In the genomic region with DNA sequence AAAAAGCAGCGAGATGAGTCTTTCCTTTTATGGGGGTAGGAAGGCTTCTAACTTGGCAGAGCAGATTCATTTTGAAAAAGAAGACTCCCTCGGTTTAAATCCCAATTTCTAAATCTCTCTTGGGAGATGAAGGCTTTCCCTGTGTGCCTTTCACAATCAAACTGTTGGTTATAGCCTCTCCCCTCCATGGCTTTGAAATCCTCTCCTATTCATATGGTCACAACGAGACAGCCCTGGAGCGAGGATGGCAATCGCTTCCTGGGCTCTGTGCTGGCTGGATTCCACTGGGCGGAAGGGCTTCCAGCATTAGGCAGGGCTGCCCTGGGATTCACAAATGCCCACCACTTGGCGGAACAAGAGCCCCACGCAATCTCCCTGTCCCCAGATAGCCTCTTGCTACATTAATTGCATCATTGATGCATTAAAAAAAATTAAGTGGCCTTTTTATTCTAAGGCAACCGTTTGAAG, we compare ENCODE assay signal across 10 cellular contexts. TPM values are rescaled to one million over a fixed set of nuclear protein-coding genes. Genes with fewer than 3 reads are reported as not detected.
DNase-seq lines count a peak whose midpoint lies in the region; ATAC-seq and TF ChIP-seq lines count a peak whose summit lies in the region.
"Had no signal": no experiment of that assay in that cellular context is flagged by ENCODE, and none has a peak within 500 bp of the region (broad histone marks: within the 10 kb centered on the region; RNA-seq: fewer than 3 reads in every experiment).

No MANE protein-coding gene starts in this region.

- no peak overlapping the region for H3K4me3 Mint-ChIP-seq in activated CD4-positive, alpha-beta T cell treated with anti-CD3 and anti-CD28 coated beads, Interleukin-2, amount 10 ng/mL, durations not matched to agents 24 days and 14 days
- H3K4me3 Mint-ChIP-seq: activated naive CD4-positive, alpha-beta T cell treated with anti-CD3 and anti-CD28 coated beads for 36 hours had no signal

- 0 to 16% methylated on average over 9 of the region's 9 CpGs for WGBS in esophagus squamous epithelium, 2 donors

- TF ChIP-seq POLR2A in esophagus squamous epithelium (IDR thresholded peaks at IDR 0.05) (peak in 1 of 4 donors; percentile 28), vagina (IDR thresholded peaks at IDR 0.05) (no peak)

- H3K27me3 ChIP-seq in RWPE2 (ENCODE audit: insufficient read depth, poor library complexity, severe bottlenecking) (no peaks in the 10 kb centered on the region), esophagus squamous epithelium (no peaks in the 10 kb centered on the region), muscle layer of duodenum (ENCODE audit: low read depth, low read length) (no peaks in the 10 kb centered on the region), vagina (no peaks in the 10 kb centered on the region)

- peaks cover 63% of the 10 kb centered on the region for H3K27me3 Mint-ChIP-seq in activated CD4-positive, alpha-beta T cell treated with anti-CD3 and anti-CD28 coated beads, Interleukin-2, amount 10 ng/mL, durations not matched to agents 24 days and 14 days

- TF ChIP-seq CTCF in RWPE2 (IDR thresholded peaks at IDR 0.05; ENCODE audit: poor library complexity, severe bottlenecking) (peak; percentile 18), esophagus squamous epithelium (IDR thresholded peaks at IDR 0.05) (no peak), vagina (IDR thresholded peaks at IDR 0.05) (no peak)

- no peaks in the 10 kb centered on the region for H3K36me3 Mint-ChIP-seq in activated CD4-positive, alpha-beta T cell treated with anti-CD3 and anti-CD28 coated beads, Interleukin-2, amount 10 ng/mL, durations not matched to agents 24 days and 14 days (ENCODE audit: low read depth)

- peak overlapping the region; percentile 87 for H3K27ac ChIP-seq in RWPE2 (ENCODE audit: poor library complexity, severe bottlenecking)
- peak overlapping the region; percentile 87 to 94 (median 90) for H3K27ac ChIP-seq in esophagus squamous epithelium
- H3K27ac ChIP-seq in muscle layer of duodenum (ENCODE audit: low read length), result peak overlapping the region; percentile 72
- H3K27ac ChIP-seq in vagina, result peak overlapping the region; percentile 68

- H3K4me3 ChIP-seq in RWPE2 (ENCODE audit: severe bottlenecking) (peak overlapping the region; percentile 44), esophagus squamous epithelium (peak overlapping the region; percentile 47 to 73 (median 62)), muscle layer of duodenum (ENCODE audit: low read depth in 1 of 2, low read length in 2 of 2) (peak overlapping the region; percentile 68 to 72), vagina (peak overlapping the region; percentile 45 to 46)
- H3K4me3 ChIP-seq: GM12878 had no signal

- no peaks in the 10 kb centered on the region for H3K9me3 Mint-ChIP-seq in activated CD4-positive, alpha-beta T cell treated with anti-CD3 and anti-CD28 coated beads, Interleukin-2, amount 10 ng/mL, durations not matched to agents 24 days and 14 days
- H3K9me3 Mint-ChIP-seq: activated naive CD4-positive, alpha-beta T cell treated with anti-CD3 and anti-CD28 coated beads for 36 hours had no signal

- DNase-seq in RWPE2 (ENCODE audit: low spot score) (no peak), esophagus squamous epithelium (lab: John Stamatoyannopoulos, UW) (no peak), vagina (ENCODE audit: extremely low spot score in 2 of 2) (no peak)
- no peak for DNase-seq in activated CD4-positive, alpha-beta T cell treated with anti-CD3 and anti-CD28 coated beads, Interleukin-2, amount 10 ng/mL, durations not matched to agents 24 days and 14 days
- DNase-seq in stimulated activated CD4-positive, alpha-beta T cell treated with anti-CD3 and anti-CD28 coated beads, Interleukin-4, amount 100 ng/mL, for 24 hours, result no peak
- DNase-seq: activated naive CD4-positive, alpha-beta T cell treated with anti-CD3 and anti-CD28 coated beads for 36 hours; NCI-H1436 had no signal

- ATAC-seq in RWPE2 (ENCODE audit: low read depth), result peak; percentile 40
- ATAC-seq in GM21723 (IDR thresholded peaks at IDR 0.05; ENCODE audit: unreplicated experiment), result no peak

- H3K4me1 Mint-ChIP-seq in activated CD4-positive, alpha-beta T cell treated with anti-CD3 and anti-CD28 coated beads, Interleukin-2, amount 10 ng/mL, durations not matched to agents 24 days and 14 days, result no peaks in the 10 kb centered on the region

- H3K27ac Mint-ChIP-seq in activated CD4-positive, alpha-beta T cell treated with anti-CD3 and anti-CD28 coated beads, Interleukin-2, amount 10 ng/mL, durations not matched to agents 24 days and 14 days, result no peak overlapping the region
- H3K27ac Mint-ChIP-seq: activated naive CD4-positive, alpha-beta T cell treated with anti-CD3 and anti-CD28 coated beads for 36 hours had no signal

- H3K4me1 ChIP-seq in RWPE2 (ENCODE audit: insufficient read depth, poor library complexity, severe bottlenecking) (peaks cover 34% of the 10 kb centered on the region), esophagus squamous epithelium (peaks cover 17 to 90% (median 17%) of the 10 kb centered on the region in 3 donors), muscle layer of duodenum (ENCODE audit: control insufficient read depth in 1 of 2, insufficient read depth in 2 of 2, low read length in 2 of 2) (peaks cover 0 to 24% of the 10 kb centered on the region in 2 donors), vagina (peaks cover 38% of the 10 kb centered on the region)

- no peaks in the 10 kb centered on the region for H3K9me3 ChIP-seq in RWPE2 (ENCODE audit: severe bottlenecking)
- no peaks in the 10 kb centered on the region for H3K9me3 ChIP-seq in esophagus squamous epithelium
- no peaks in the 10 kb centered on the region for H3K9me3 ChIP-seq in muscle layer of duodenum (ENCODE audit: control insufficient read depth in 1 of 2, low read length in 2 of 2)
- no peaks in the 10 kb centered on the region for H3K9me3 ChIP-seq in vagina

- H3K36me3 ChIP-seq in RWPE2 (ENCODE audit: low read depth), result peaks cover 42% of the 10 kb centered on the region
- H3K36me3 ChIP-seq in esophagus squamous epithelium, result no peaks in the 10 kb centered on the region
- H3K36me3 ChIP-seq in muscle layer of duodenum (ENCODE audit: control insufficient read depth in 1 of 2, insufficient read depth in 2 of 2, low read length in 2 of 2), result no peaks in the 10 kb centered on the region
- no peaks in the 10 kb centered on the region for H3K36me3 ChIP-seq in vagina

- intact Hi-C loops in esophagus squamous epithelium (cut with DNase I) (no loop called here), vagina (cut with DNase I) (no loop called here)
- intact Hi-C loops in activated CD4-positive, alpha-beta T cell treated with anti-CD3 and anti-CD28 coated beads, Interleukin-2, amount 10 ng/mL, durations not matched to agents 24 days and 14 days (cut with micrococcal nuclease), result no loop called here

RNA-seq across cellular contexts. Expression of a gene that starts 1.6 kb away (rescaled TPM):
- 10 to 100 TPM; 12.4 to 50.7 (median 16.6) TPM for total RNA-seq in esophagus squamous epithelium
- total RNA-seq in vagina, result 50.6 TPM
- not detected in 2 replicates for total RNA-seq in activated CD4-positive, alpha-beta T cell treated with anti-CD3 and anti-CD28 coated beads, Interleukin-2, amount 10 ng/mL, durations not matched to agents 24 days and 14 days
- total RNA-seq: activated naive CD4-positive, alpha-beta T cell treated with anti-CD3 and anti-CD28 coated beads for 36 hours; GM12878 had no signal

Comparison
In these comparisons a context has a peak if more than half of its experiments do, and no peak if none do; other contexts are left out.
1. RNA of a gene that starts 1.6 kb away (total RNA-seq): 50.6 TPM in vagina (single experiment) and 12.4 to 50.7 TPM in esophagus squamous epithelium; not detected in activated CD4-positive, alpha-beta T cell treated with anti-CD3 and anti-CD28 coated beads, Interleukin-2, amount 10 ng/mL, durations not matched to agents 24 days and 14 days; every median in the first group is over 10 times any median in the second.
2. Peak in every context shown above with its lines, with median percentiles within 50 percentile points of each other: H3K27ac ChIP-seq and H3K4me3 ChIP-seq.